Comparison of ENCODE assay signal across 1 cellular context in the genomic region with DNA sequence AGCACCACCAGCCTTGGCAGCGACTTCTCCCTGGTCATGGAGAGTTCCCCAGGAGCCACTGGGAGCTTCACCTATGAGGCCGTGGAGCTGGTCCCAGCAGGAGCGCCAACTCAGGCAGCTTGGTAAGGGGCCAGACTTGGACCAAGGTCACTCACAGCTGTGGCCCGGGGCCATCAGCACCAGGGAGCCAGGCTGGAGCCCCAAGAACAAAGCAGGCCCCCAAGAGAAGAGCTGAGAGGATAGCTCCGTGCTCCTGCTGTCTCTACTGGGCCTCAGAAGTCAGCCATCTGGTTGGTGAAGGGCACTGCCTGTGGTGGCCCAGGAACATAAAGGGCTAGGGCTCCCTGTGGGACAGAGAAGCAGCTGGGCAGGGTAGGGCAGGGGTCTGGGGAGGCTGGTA.
A peak's percentile ranks its signal among the peaks of the same experiment; 100 is the strongest.
TF ChIP-seq lines count a peak whose summit lies in the region.

No MANE protein-coding gene starts in this region.

TF ChIP-seq in K562, 482 proteins besides CTCF, POLR2A, EP300 and RAD21:
- TF ChIP-seq IRF2 (CRISPR knock-in tag; IDR thresholded peaks at IDR 0.05) (no peak), POLR2G (IDR thresholded peaks at IDR 0.05; ENCODE audit: low read depth, low read length) (peak; percentile 34; the same call in 1 of the 2 replicates)
